ENCODE assay signal across 8 cellular contexts in genomic region chr2:172102159-172102857, GRCh38. TPM values are rescaled to one million over a fixed set of nuclear protein-coding genes. Genes with fewer than 3 reads are reported as not detected.
A peak's percentile ranks its signal among the peaks of the same experiment; 100 is the strongest.
DNase-seq lines count a peak whose midpoint lies in the region; ATAC-seq, FAIRE-seq and TF ChIP-seq lines count a peak whose summit lies in the region.

No MANE protein-coding gene starts in this region.

- peaks cover 0 to 70% (median 60%) of the 10 kb centered on the region in 4 donors for H3K4me1 ChIP-seq in tibial artery

- peak; percentile 40 for ATAC-seq in GM19035 (IDR thresholded peaks at IDR 0.05; ENCODE audit: unreplicated experiment)
- ATAC-seq in HG03139 (IDR thresholded peaks at IDR 0.05; ENCODE audit: unreplicated experiment): peak; percentile 24

- no peak overlapping the region for H3K27ac ChIP-seq in tibial artery

- in situ Hi-C loops in T47D (cut with HindIII; ENCODE audit: low pct_unique_long_range_greater_than_20kb, low sequenced_read_pairs): no loop called here

- H3K27me3 ChIP-seq in tibial artery: peaks cover 15 to 100% of the 10 kb centered on the region in 2 donors

- H3K9me3 ChIP-seq in tibial artery: no peaks in the 10 kb centered on the region

- TF ChIP-seq CTCF in D721Med (IDR thresholded peaks at IDR 0.05; ENCODE audit: insufficient read depth, missing control alignments): no peak
- TF ChIP-seq CTCF in tibial artery (IDR thresholded peaks at IDR 0.05): no peak

- intact Hi-C loops in tibial artery (cut with DNase I; ENCODE audit: low total_unique reads): loop anchor here (10.0 kb wide), 2 partner anchors 288 to 398 kb away; no protein-coding TSS in a partner anchor

- peak; percentile 31 for DNase-seq in D721Med (ENCODE audit: insufficient read length, low spot score)
- peak; percentile 46 to 53 for DNase-seq in T47D (ENCODE audit: low read depth in 1 of 2, low spot score in 1 of 2)
- peak; percentile 76 for DNase-seq in left kidney (ENCODE audit: low read depth, low spot score)
- no peak for DNase-seq in tibial artery
- no peak for DNase-seq in T-helper 9 cell

- FAIRE-seq in D721Med (lab: Jason Lieb, UNC): no peak

- no peaks in the 10 kb centered on the region for H3K36me3 ChIP-seq in tibial artery

- peak overlapping the region; percentile 41 to 54 for H3K4me3 ChIP-seq in tibial artery

TF ChIP-seq in PFSK-1, 5 proteins besides CTCF, POLR2A, EP300 and RAD21:
- TF ChIP-seq TAF1 (IDR thresholded peaks at IDR 0.05; ENCODE audit: borderline replicate concordance, insufficient read depth, low read length) (0 out of 2 replicates have a peak, but pooled peaks have one; percentile 9), SIN3A (IDR thresholded peaks at IDR 0.05; ENCODE audit: borderline replicate concordance, insufficient read depth, low read length) (no peak)

RNA-seq across cellular contexts. Expression of gene DLX2, which starts 0.4 kb away (rescaled TPM):
- 4.7 TPM for polyA plus RNA-seq in PFSK-1 (2012; ENCODE audit: insufficient read length, low read depth)

RNA-seq across cellular contexts. Expression of gene DLX1, which starts 17.0 kb away (rescaled TPM):
- 26.8 TPM for polyA plus RNA-seq in PFSK-1 (2012; ENCODE audit: insufficient read length, low read depth)

Comparison
In these comparisons a context has a peak if more than half of its experiments do, and no peak if none do; other contexts are left out.
1. DNase-seq: peak in D721Med (single experiment), T47D (2 of 2) and left kidney (single experiment); none in tibial artery (0 of 2) and T-helper 9 cell (single experiment).